ENCODE assay signal across 1 cellular context in genomic region chr1:226984521-226985238, GRCh38.
TF ChIP-seq lines count a peak whose summit lies in the region.

No MANE protein-coding gene starts in this region.

TF ChIP-seq in HepG2, 621 proteins besides CTCF, POLR2A, EP300 and RAD21:
- TF ChIP-seq ZHX2 (IDR thresholded peaks at IDR 0.05; ENCODE audit: low read depth), result no peak
- no peak for TF ChIP-seq ZHX2 (CRISPR knock-in tag; IDR thresholded peaks at IDR 0.05; ENCODE audit: borderline replicate concordance)
- peak; percentile 52 for TF ChIP-seq AGO2 (optimal IDR thresholded peaks at IDR 0.05; ENCODE audit: low read depth, low read length)
- peak; percentile 37; the same call in 1 of the 2 replicates for TF ChIP-seq POLR2G (IDR thresholded peaks at IDR 0.05; ENCODE audit: low read depth, low read length)
TF ChIP-seq in HepG2: peak in this region for 2.
